In the genomic region with DNA sequence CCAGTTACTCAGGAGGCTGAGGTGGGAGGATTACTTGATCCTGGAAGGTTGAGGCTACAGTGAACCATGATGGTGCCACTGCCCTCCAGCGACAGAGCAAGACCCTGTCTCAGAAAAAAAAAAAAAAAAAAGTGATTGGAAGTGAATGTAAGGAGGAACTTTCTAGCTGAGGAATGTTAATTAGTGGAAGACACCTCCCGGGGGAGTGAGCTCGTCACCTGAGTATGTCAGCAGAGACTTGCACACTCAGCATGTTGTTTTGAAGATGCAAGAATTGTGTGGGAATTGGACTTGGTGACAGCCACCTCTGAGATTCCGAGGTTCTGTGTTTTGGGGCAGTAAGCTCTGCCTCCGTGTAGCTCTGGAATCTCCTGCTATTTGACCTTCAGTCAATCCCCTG, we compare ENCODE assay signal across 15 cellular contexts. TPM values are rescaled to one million over a fixed set of nuclear protein-coding genes. Genes with fewer than 3 reads are reported as not detected.
DNase-seq lines count a peak whose midpoint lies in the region; ATAC-seq, FAIRE-seq and TF ChIP-seq lines count a peak whose summit lies in the region.
"Had no signal": no experiment of that assay in that cellular context is flagged by ENCODE, and none has a peak within 500 bp of the region (broad histone marks: within the 10 kb centered on the region; RNA-seq: fewer than 3 reads in every experiment).

No MANE protein-coding gene starts in this region.

- H3K27ac Mint-ChIP-seq in mesothelial cell of epicardium = peak overlapping the region; percentile 88
- H3K27ac Mint-ChIP-seq in activated CD4-positive, alpha-beta memory T cell treated with anti-CD3 and anti-CD28 coated beads for 36 hours = no peak overlapping the region
- H3K27ac Mint-ChIP-seq: activated naive CD8-positive, alpha-beta T cell treated with anti-CD3 and anti-CD28 coated beads, Interleukin-2, amount 10 ng/mL, durations not matched to agents 7 days and 5 days; CD8-positive, alpha-beta memory T cell had no signal

- ATAC-seq in thoracic aorta (ENCODE audit: insufficient number of reproducible peaks, low FRiP score, low read depth) (no peak), GM19328 (IDR thresholded peaks at IDR 0.05; ENCODE audit: unreplicated experiment) (no peak)
- ATAC-seq: left lung had no signal

- H4K20me1 ChIP-seq in H1 (replicated peaks in 1 of 2; ENCODE audit: control insufficient read depth in 1 of 2, insufficient read depth in 2 of 2, low read length in 2 of 2) = no peaks in the 10 kb centered on the region

- no peak overlapping the region for H3K4ac ChIP-seq in H1 (replicated peaks; ENCODE audit: insufficient read length, low read depth, low read length)

- H2BK15ac ChIP-seq in H1 (ENCODE audit: low read length) = 0 out of 2 replicates have a peak overlapping the region, but pooled peaks have one; percentile 8

- no peaks in the 10 kb centered on the region for H3K27me3 ChIP-seq in H1 (replicated peaks in 1 of 4; ENCODE audit: control insufficient read depth in 3 of 4, extremely low read depth in 1 of 4, insufficient read depth in 3 of 4, low read length in 3 of 4)
- no peaks in the 10 kb centered on the region for H3K27me3 ChIP-seq in thoracic aorta (replicated peaks; ENCODE audit: insufficient read depth)
- H3K27me3 ChIP-seq: left lung had no signal

- H3K9me3 Mint-ChIP-seq in mesothelial cell of epicardium = no peaks in the 10 kb centered on the region
- H3K9me3 Mint-ChIP-seq in activated CD4-positive, alpha-beta memory T cell treated with anti-CD3 and anti-CD28 coated beads for 36 hours = no peaks in the 10 kb centered on the region
- H3K9me3 Mint-ChIP-seq: activated naive CD8-positive, alpha-beta T cell treated with anti-CD3 and anti-CD28 coated beads, Interleukin-2, amount 10 ng/mL, durations not matched to agents 7 days and 5 days had no signal

- H3K27me3 Mint-ChIP-seq in mesothelial cell of epicardium (ENCODE audit: low read depth) = no peaks in the 10 kb centered on the region
- H3K27me3 Mint-ChIP-seq in activated CD4-positive, alpha-beta memory T cell treated with anti-CD3 and anti-CD28 coated beads for 36 hours = no peaks in the 10 kb centered on the region

- H3K27ac ChIP-seq in H1 (ENCODE audit: low read depth, low read length) (no peak overlapping the region), thoracic aorta (peak overlapping the region; percentile 94 to 98)

- no peak overlapping the region for H3K23ac ChIP-seq in H1 (ENCODE audit: insufficient read length)

- H3K36me3 ChIP-seq in H1 (ENCODE audit: control insufficient read depth in 2 of 4, insufficient read depth in 4 of 4, low read length in 3 of 4) = no peaks in the 10 kb centered on the region
- peaks cover 12% of the 10 kb centered on the region for H3K36me3 ChIP-seq in thoracic aorta

- H3K9me3 ChIP-seq in H1 (ENCODE audit: insufficient read depth in 2 of 2, low read depth in 1 of 2, low read length in 1 of 2) (no peaks in the 10 kb centered on the region), thoracic aorta (no peaks in the 10 kb centered on the region)
- H3K9me3 ChIP-seq: left lung had no signal

- H3K4me3 ChIP-seq in H1 (ENCODE audit: extremely low read depth in 1 of 4, insufficient read depth in 2 of 4, low read depth in 3 of 4, low read length in 4 of 4) (no peak overlapping the region), thoracic aorta (no peak overlapping the region)
- H3K4me3 ChIP-seq: left lung had no signal

- H3K4me1 Mint-ChIP-seq in mesothelial cell of epicardium = peaks cover 65% of the 10 kb centered on the region
- no peaks in the 10 kb centered on the region for H3K4me1 Mint-ChIP-seq in activated CD4-positive, alpha-beta memory T cell treated with anti-CD3 and anti-CD28 coated beads for 36 hours (ENCODE audit: low read depth)
- H3K4me1 Mint-ChIP-seq: activated naive CD8-positive, alpha-beta T cell treated with anti-CD3 and anti-CD28 coated beads, Interleukin-2, amount 10 ng/mL, durations not matched to agents 7 days and 5 days; CD8-positive, alpha-beta memory T cell had no signal

- no peaks in the 10 kb centered on the region for H3K79me2 ChIP-seq in H1 (ENCODE audit: control insufficient read depth in 1 of 2, insufficient read depth in 2 of 2, low read length in 2 of 2)

- intact Hi-C loops in activated CD4-positive, alpha-beta memory T cell treated with anti-CD3 and anti-CD28 coated beads for 36 hours (cut with micrococcal nuclease) = no loop called here

- H4K8ac ChIP-seq in H1 (ENCODE audit: extremely low read depth, insufficient read depth, low read length) = no peak overlapping the region

- H3K4me1 ChIP-seq in H1 (replicated peaks in 1 of 4; ENCODE audit: control insufficient read depth in 3 of 4, insufficient read depth in 4 of 4, low read length in 3 of 4) (peaks cover 0 to 13% (median 9%) of the 10 kb centered on the region in 4 experiments; a peak in 5 of 7 replicates), thoracic aorta (ENCODE audit: control insufficient read depth in 1 of 2, low read depth in 2 of 2) (peaks cover 84 to 97% of the 10 kb centered on the region in 2 donors)

- no peak overlapping the region for H2BK5ac ChIP-seq in H1 (ENCODE audit: low read depth, low read length)

- H3K4me2 ChIP-seq in H1 (ENCODE audit: insufficient read depth in 1 of 2, low read depth in 2 of 2, low read length in 2 of 2) = no peak overlapping the region

- CTCF ChIA-PET in H1 (lab: Charles Lee; ENCODE audit: partially characterized antibody) = interaction anchor here (0.6 to 18.4 kb wide), 17 partner anchors 11 to 182 kb away, joined by 3 to 247 read pairs (median 4); partner anchors contain the start of gene MYOZ3
- CTCF ChIA-PET in activated CD4-positive, alpha-beta memory T cell treated with anti-CD3 and anti-CD28 coated beads for 36 hours (lab: Charles Lee) = interaction anchor here (0.7 kb wide), 1 partner anchor 85 kb away, joined by 3 read pairs; no protein-coding TSS in a partner anchor

- H4K5ac ChIP-seq in H1 (ENCODE audit: insufficient read length, low read depth, low read length) = no peak overlapping the region

- H2AFZ ChIP-seq in H1 (ENCODE audit: low read length) = no peak overlapping the region

- no peaks in the 10 kb centered on the region for H3K23me2 ChIP-seq in H1 (ENCODE audit: low read depth, low read length)

- 0 out of 2 replicates have a peak overlapping the region, but pooled peaks have one; percentile 65 for H2AK5ac ChIP-seq in H1 (ENCODE audit: low read depth, low read length)

- TF ChIP-seq POLR2A in H1 (IDR thresholded peaks at IDR 0.05; ENCODE audit: control extremely low read depth in 1 of 2, low read depth in 2 of 2, low read length in 2 of 2) = no peak

- H2BK120ac ChIP-seq in H1 (replicated peaks; ENCODE audit: low read depth, low read length) = no peak overlapping the region

- H3K9ac ChIP-seq in H1 (replicated peaks in 1 of 4; ENCODE audit: extremely low read depth in 1 of 4, low read depth in 3 of 4, low read length in 3 of 4) = no peak overlapping the region

- 0 out of 2 replicates have a peak overlapping the region, but pooled peaks have one; percentile 17 for H2BK12ac ChIP-seq in H1 (ENCODE audit: low read depth, low read length)

- H3K14ac ChIP-seq in H1 (ENCODE audit: insufficient read length) = no peak overlapping the region

- no peaks in the 10 kb centered on the region for H3K79me1 ChIP-seq in H1 (ENCODE audit: low read depth, low read length)

- H2BK20ac ChIP-seq in H1 (ENCODE audit: low read length) = peak overlapping the region; percentile 72; the same call in 1 of the 2 replicates

- peak overlapping the region; percentile 44 for H3K4me3 Mint-ChIP-seq in mesothelial cell of epicardium
- no peak overlapping the region for H3K4me3 Mint-ChIP-seq in activated CD4-positive, alpha-beta memory T cell treated with anti-CD3 and anti-CD28 coated beads for 36 hours
- H3K4me3 Mint-ChIP-seq: activated naive CD8-positive, alpha-beta T cell treated with anti-CD3 and anti-CD28 coated beads, Interleukin-2, amount 10 ng/mL, durations not matched to agents 7 days and 5 days; CD8-positive, alpha-beta memory T cell had no signal

- H4K91ac ChIP-seq in H1 (replicated peaks; ENCODE audit: insufficient read length, low read length) = no peak overlapping the region

- no peak overlapping the region for H3K18ac ChIP-seq in H1 (ENCODE audit: extremely low read depth, low read length)

- H3K56ac ChIP-seq in H1 (replicated peaks; ENCODE audit: insufficient read length, low read depth, low read length) = no peak overlapping the region

- no peak for TF ChIP-seq CTCF in H1 (IDR thresholded peaks at IDR 0.05; ENCODE audit: control extremely low read depth in 1 of 3, insufficient read depth in 1 of 3, low read depth in 1 of 3, low read length in 3 of 3)
- no peak for TF ChIP-seq CTCF in mesothelial cell of epicardium (IDR thresholded peaks at IDR 0.05; ENCODE audit: unreplicated experiment)
- TF ChIP-seq CTCF in thoracic aorta (IDR thresholded peaks at IDR 0.05) = no peak

- peaks cover 12% of the 10 kb centered on the region for H3K36me3 Mint-ChIP-seq in mesothelial cell of epicardium
- H3K36me3 Mint-ChIP-seq in activated CD4-positive, alpha-beta memory T cell treated with anti-CD3 and anti-CD28 coated beads for 36 hours = no peaks in the 10 kb centered on the region
- H3K36me3 Mint-ChIP-seq: activated naive CD8-positive, alpha-beta T cell treated with anti-CD3 and anti-CD28 coated beads, Interleukin-2, amount 10 ng/mL, durations not matched to agents 7 days and 5 days; CD8-positive, alpha-beta memory T cell had no signal

- DNase-seq in M059J (ENCODE audit: low read depth) (peak; percentile 55), H1 (ENCODE audit: low read depth in 1 of 2, low spot score in 2 of 2) (no peak), mesothelial cell of epicardium (ENCODE audit: low spot score in 2 of 2, unreplicated experiment in 2 of 2) (no peak), thoracic aorta (ENCODE audit: low spot score) (no peak), RPMI8226 (no peak), NCI-H187 (lab: John Stamatoyannopoulos, UW) (no peak)
- no peak for DNase-seq in activated CD4-positive, alpha-beta memory T cell treated with anti-CD3 and anti-CD28 coated beads for 36 hours
- DNase-seq: activated naive CD8-positive, alpha-beta T cell treated with anti-CD3 and anti-CD28 coated beads, Interleukin-2, amount 10 ng/mL, durations not matched to agents 7 days and 5 days; CD8-positive, alpha-beta memory T cell; NCI-H1092 treated with DMSO at 0.1 percent for 48 hours; occipital lobe; SHP77 treated with DMSO at 0.1 percent for 48 hours; stimulated activated naive CD4-positive, alpha-beta T cell treated with Interleukin-2 at 50 U/mL for 16 hours had no signal

- POLR2A ChIA-PET in H1 (lab: Charles Lee; ENCODE audit: partially characterized antibody) = interaction anchor here (0.6 to 2.6 kb wide), 4 partner anchors 9 to 83 kb away, joined by 3 to 7 read pairs (median 5); no protein-coding TSS in a partner anchor
- POLR2A ChIA-PET in activated CD4-positive, alpha-beta memory T cell treated with anti-CD3 and anti-CD28 coated beads for 36 hours (lab: Charles Lee) = no interaction called here

- no peak for TF ChIP-seq EP300 in H1 (IDR thresholded peaks at IDR 0.05; ENCODE audit: borderline replicate concordance in 1 of 2, low read depth in 2 of 2, low read length in 2 of 2)

- TF ChIP-seq RAD21 in H1 (IDR thresholded peaks at IDR 0.05 in 1 of 2, conservative IDR thresholded peaks at IDR 0.05 in 1 of 2; ENCODE audit: low read depth in 2 of 2, low read length in 2 of 2) = no peak

- FAIRE-seq in H1 (lab: Jason Lieb, UNC) = no peak

- WGBS in H1 (ENCODE audit: extremely low coverage in 1 of 2, insufficient coverage in 1 of 2, insufficient read length in 1 of 2, insufficient replicate concordance in 2 of 2, low coverage in 1 of 2, low lambda C conversion rate in 2 of 2, missing lambda C conversion rate in 1 of 2), 2 experiments = 85% methylated on average over 5 of the region's 5 CpGs; no CpG with 5 or more reads in 1 of the 2 experiments

RNA-seq across cellular contexts. Expression of gene SYNPO, which starts 3.6 kb away (rescaled TPM):
- 3.1 and 5.6 TPM in 2 replicates for total RNA-seq in M059J (2014; rRNA removed; shearing (Covaris generic))
- total RNA-seq in H1 (2021; fragmentation: NEBNext Ultra II Directional; extraction: Animal tissue kit (Norgen Biotek cat#: 25700)) = 1.9 and 2.3 TPM in 2 replicates
- polyA plus RNA-seq in H1 (2011; rRNA removed) = 2.2 and 2.3 TPM in 2 replicates
- 1.7 TPM for polyA plus RNA-seq in H1 (2011; cell fraction: cytosol; rRNA removed)
- 3.0 TPM for polyA plus RNA-seq in H1 (2011; cell fraction: nucleus; rRNA removed)
- 0.95 to 1.6 TPM (median 1.3 TPM) in 4 replicates for polyA plus RNA-seq in H1 (2012, experiment 1 of 2)
- polyA plus RNA-seq in H1 (2012, experiment 2 of 2) = 1.3 TPM
- 1.9 TPM for polyA plus RNA-seq in H1 (2013, experiment 1 of 2)
- polyA plus RNA-seq in H1 (2013, experiment 2 of 2) = 1.7 TPM
- polyA minus RNA-seq in H1 (2011; rRNA and poly(A)+ RNA removed) = 1.8 and 5.5 TPM in 2 replicates
- 1.2 TPM for polyA minus RNA-seq in H1 (2011; cell fraction: cytosol; rRNA and poly(A)+ RNA removed)
- polyA minus RNA-seq in H1 (2011; cell fraction: nucleus; rRNA and poly(A)+ RNA removed) = 3.1 TPM
- total RNA-seq in mesothelial cell of epicardium = 84.4 to 86.6 TPM (median 85.3 TPM) in 3 replicates
- total RNA-seq in thoracic aorta = 100 to 1,000 TPM; 191 to 226 TPM
- under 1 TPM; 0.10 to 0.14 TPM for total RNA-seq in activated CD4-positive, alpha-beta memory T cell treated with anti-CD3 and anti-CD28 coated beads for 36 hours
- polyA plus RNA-seq: CD8-positive, alpha-beta memory T cell had no signal

RNA-seq across cellular contexts. Expression of gene MYOZ3, which starts 17.0 kb away (rescaled TPM):
- 0.25 and 0.34 TPM in 2 replicates for total RNA-seq in M059J (2014; rRNA removed; shearing (Covaris generic))
- 19.1 and 19.4 TPM in 2 replicates for total RNA-seq in H1 (2021; fragmentation: NEBNext Ultra II Directional; extraction: Animal tissue kit (Norgen Biotek cat#: 25700))
- polyA plus RNA-seq in H1 (2011; rRNA removed) = 9.6 and 12.4 TPM in 2 replicates
- 10.0 TPM for polyA plus RNA-seq in H1 (2011; cell fraction: cytosol; rRNA removed)
- polyA plus RNA-seq in H1 (2011; cell fraction: nucleus; rRNA removed) = 15.5 TPM
- polyA plus RNA-seq in H1 (2012, experiment 1 of 2) = 26.8 to 40.0 TPM (median 29.3 TPM) in 4 replicates
- polyA plus RNA-seq in H1 (2012, experiment 2 of 2) = 13.4 TPM
- polyA plus RNA-seq in H1 (2013, experiment 1 of 2) = 17.4 TPM
- polyA plus RNA-seq in H1 (2013, experiment 2 of 2) = 12.8 TPM
- polyA minus RNA-seq in H1 (2011; rRNA and poly(A)+ RNA removed) = 7.4 and 9.0 TPM in 2 replicates
- 21.7 TPM for polyA minus RNA-seq in H1 (2011; cell fraction: cytosol; rRNA and poly(A)+ RNA removed)
- polyA minus RNA-seq in H1 (2011; cell fraction: nucleus; rRNA and poly(A)+ RNA removed) = 28.7 TPM
- total RNA-seq in mesothelial cell of epicardium (8.5 to 9.4 TPM (median 8.5 TPM) in 3 replicates), thoracic aorta (1 to 10 TPM in 1 of 2 donors, under 1 TPM in 1; 0.81 to 2.8 TPM)
- total RNA-seq in activated CD4-positive, alpha-beta memory T cell treated with anti-CD3 and anti-CD28 coated beads for 36 hours = under 1 TPM; 0.07 to 0.21 TPM
- total RNA-seq: CD8-positive, alpha-beta memory T cell had no signal
- polyA plus RNA-seq: CD8-positive, alpha-beta memory T cell had no signal

RNA-seq across cellular contexts. Expression of gene RBM22, which starts 56.8 kb away (rescaled TPM):
- total RNA-seq in M059J (2014; rRNA removed; shearing (Covaris generic)) = 38.8 and 39.3 TPM in 2 replicates
- total RNA-seq in H1 (2021; fragmentation: NEBNext Ultra II Directional; extraction: Animal tissue kit (Norgen Biotek cat#: 25700)) = 33.9 and 34.0 TPM in 2 replicates
- polyA plus RNA-seq in H1 (2011; rRNA removed) = 20.8 TPM in 2 replicates
- polyA plus RNA-seq in H1 (2011; cell fraction: cytosol; rRNA removed) = 23.6 TPM
- 18.2 TPM for polyA plus RNA-seq in H1 (2011; cell fraction: nucleus; rRNA removed)
- polyA plus RNA-seq in H1 (2012, experiment 1 of 2) = 25.7 to 30.8 TPM (median 28.0 TPM) in 4 replicates
- 12.1 TPM for polyA plus RNA-seq in H1 (2012, experiment 2 of 2)
- polyA plus RNA-seq in H1 (2013, experiment 1 of 2) = 28.6 TPM
- polyA plus RNA-seq in H1 (2013, experiment 2 of 2) = 28.3 TPM
- polyA minus RNA-seq in H1 (2011; rRNA and poly(A)+ RNA removed) = 22.6 and 31.1 TPM in 2 replicates
- 20.6 TPM for polyA minus RNA-seq in H1 (2011; cell fraction: cytosol; rRNA and poly(A)+ RNA removed)
- polyA minus RNA-seq in H1 (2011; cell fraction: nucleus; rRNA and poly(A)+ RNA removed) = 33.2 TPM
- total RNA-seq in mesothelial cell of epicardium (64.3 to 66.8 TPM (median 66.7 TPM) in 3 replicates), thoracic aorta (10 to 100 TPM; 37.8 to 46.5 TPM)
- total RNA-seq in activated CD4-positive, alpha-beta memory T cell treated with anti-CD3 and anti-CD28 coated beads for 36 hours = 10 to 100 TPM; 59.6 to 66.4 TPM

Comparison
In these comparisons a context has a peak if more than half of its experiments do, and no peak if none do; other contexts are left out.
1. RNA of gene SYNPO, which starts 3.6 kb away (total RNA-seq): 191 to 226 TPM in thoracic aorta and 84.4 to 86.6 TPM in mesothelial cell of epicardium; 3.1 to 5.6 TPM in M059J, 1.9 to 2.3 TPM in H1 and 0.10 to 0.14 TPM in activated CD4-positive, alpha-beta memory T cell treated with anti-CD3 and anti-CD28 coated beads for 36 hours; every median in the first group is over 10 times any median in the second.